ENCODE assay signal across 14 cellular contexts in the genomic region with DNA sequence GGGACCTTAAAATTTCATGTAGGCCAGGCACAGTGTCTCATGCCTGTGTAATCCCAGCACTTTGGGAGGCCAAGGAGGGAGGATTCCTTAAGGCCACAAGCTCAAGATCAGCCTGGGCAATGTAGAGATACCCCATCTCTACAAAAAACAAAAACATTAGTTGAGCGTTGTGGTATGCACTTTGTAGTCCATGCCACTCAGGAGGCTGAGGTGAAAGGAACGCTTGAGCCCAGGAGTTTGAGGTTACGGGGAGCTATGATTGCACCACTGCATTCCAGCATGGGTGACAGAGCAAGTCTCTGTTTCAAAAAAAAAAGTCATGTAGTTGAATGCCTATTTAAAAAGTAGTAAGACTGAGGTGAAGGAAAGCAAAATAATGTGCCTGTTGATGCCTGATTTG.
DNase-seq lines count a peak whose midpoint lies in the region; ATAC-seq and TF ChIP-seq lines count a peak whose summit lies in the region.
"Had no signal": no experiment of that assay in that cellular context is flagged by ENCODE, and none has a peak within 500 bp of the region (broad histone marks: within the 10 kb centered on the region; RNA-seq: fewer than 3 reads in every experiment).

No MANE protein-coding gene starts in this region.

- peak overlapping the region; percentile 32 for H2BK5ac ChIP-seq in IMR-90 (ENCODE audit: low read depth, low read length, poor library complexity, severe bottlenecking)
- H2BK5ac ChIP-seq in mesenchymal stem cell (ENCODE audit: low read depth, low read length, poor library complexity, severe bottlenecking), result no peak overlapping the region

- TF ChIP-seq RAD21 in IMR-90 (IDR thresholded peaks at IDR 0.05; ENCODE audit: low read length), result no peak

- 0 out of 2 replicates have a peak, but pooled peaks cover 3% of the 10 kb centered on the region for H3K9me1 ChIP-seq in IMR-90 (ENCODE audit: insufficient read depth, low read length)

- H3K79me1 ChIP-seq in IMR-90 (ENCODE audit: low read depth in 1 of 2, low read length in 2 of 2) (no peaks in the 10 kb centered on the region), mesenchymal stem cell (replicated peaks; ENCODE audit: low read length, poor library complexity, severe bottlenecking) (no peaks in the 10 kb centered on the region)

- H3F3A ChIP-seq in GM23248 (ENCODE audit: insufficient read depth), result no peaks in the 10 kb centered on the region

- H2BK20ac ChIP-seq in IMR-90 (ENCODE audit: low read depth, low read length), result peak overlapping the region; percentile 70; the same call in 1 of the 2 replicates

- dilution Hi-C loops in IMR-90 (cut with HindIII; ENCODE audit: low sequenced_read_pairs, unreplicated experiment) (no loop called here), mammary epithelial cell (cut with HindIII; ENCODE audit: low sequenced_read_pairs) (no loop called here)

- DNase-seq in GM23248 (peak; percentile 18), IMR-90 (peak; percentile 15), mammary epithelial cell (peak; percentile 64), mesenchymal stem cell (peak; percentile 34), HEK293T (ENCODE audit: extremely low spot score) (no peak)
- DNase-seq: COR-L47; NCI-H2029; NCI-H2171; NCI-H446; NCI-H69; NK-92 treated with Interleukin-12 subunit alpha and Interleukin-12 subunit beta, amount 100 ng/mL, for 24 hours had no signal

- ATAC-seq in IMR-90 (ENCODE audit: low read depth) (no peak), GM21381 (IDR thresholded peaks at IDR 0.05; ENCODE audit: unreplicated experiment) (no peak), GM18511 (IDR thresholded peaks at IDR 0.05; ENCODE audit: unreplicated experiment) (no peak)
- ATAC-seq: GM23338 had no signal

- H3K9me3 ChIP-seq in GM23248 (ENCODE audit: low read depth) (no peaks in the 10 kb centered on the region), IMR-90 (ENCODE audit: control insufficient read depth, insufficient read depth, low read length) (no peaks in the 10 kb centered on the region), mammary epithelial cell (replicated peaks; ENCODE audit: insufficient read depth, low read length) (no peaks in the 10 kb centered on the region), mesenchymal stem cell (ENCODE audit: control insufficient read depth, low read length) (no peaks in the 10 kb centered on the region)

- H3K56ac ChIP-seq in IMR-90 (ENCODE audit: extremely low read depth, insufficient read depth, low read length), result no peak overlapping the region

- in situ Hi-C loops in GM23248 (cut with MboI), result no loop called here
- in situ Hi-C loops in IMR-90 (cut with MboI; ENCODE audit: low sequenced_read_pairs), result no loop called here
- in situ Hi-C loops in mammary epithelial cell (cut with MboI; ENCODE audit: low sequenced_read_pairs in 2 of 2), result no loop called here

- H4K20me1 ChIP-seq in GM23248 (ENCODE audit: insufficient read depth) (no peaks in the 10 kb centered on the region), IMR-90 (ENCODE audit: insufficient read depth, low read length) (no peaks in the 10 kb centered on the region), mammary epithelial cell (ENCODE audit: insufficient read depth, low read length) (no peaks in the 10 kb centered on the region)

- no TSS peak for BruUV-seq in IMR-90 (replicated peaks; lab: Mats Ljungman, UMichigan)
- no TSS peak for BruUV-seq in mammary epithelial cell (replicated peaks; lab: Mats Ljungman, UMichigan)

- no peaks in the 10 kb centered on the region for H3K27me3 ChIP-seq in GM23248 (replicated peaks; ENCODE audit: insufficient read depth)
- no peaks in the 10 kb centered on the region for H3K27me3 ChIP-seq in IMR-90 (ENCODE audit: control insufficient read depth, insufficient read depth, low read length)
- peaks cover 2% of the 10 kb centered on the region for H3K27me3 ChIP-seq in mammary epithelial cell (ENCODE audit: insufficient read depth, low read length)
- H3K27me3 ChIP-seq in mesenchymal stem cell (ENCODE audit: control insufficient read depth in 1 of 2, insufficient read depth in 1 of 2, low read length in 2 of 2), result no peaks in the 10 kb centered on the region

- TF ChIP-seq POLR2A in IMR-90 (IDR thresholded peaks at IDR 0.05; ENCODE audit: low read depth, low read length), result no peak

- H3K4me3 ChIP-seq in GM23248 (no peak overlapping the region), IMR-90 (ENCODE audit: insufficient read depth, low read depth, low read length) (no peak overlapping the region), mammary epithelial cell (replicated peaks in 1 of 3; ENCODE audit: insufficient read depth in 1 of 3, low read depth in 2 of 3, low read length in 3 of 3) (no peak overlapping the region), mesenchymal stem cell (ENCODE audit: insufficient read depth in 1 of 2, low read depth in 1 of 2, low read length in 2 of 2) (no peak overlapping the region)
- H3K4me3 ChIP-seq: GM23338 had no signal

- no peak overlapping the region for H2AFZ ChIP-seq in GM23248
- H2AFZ ChIP-seq in IMR-90 (replicated peaks; ENCODE audit: low read length, poor library complexity), result no peak overlapping the region
- H2AFZ ChIP-seq in mammary epithelial cell (ENCODE audit: low read depth, low read length), result no peak overlapping the region
- no peak overlapping the region for H2AFZ ChIP-seq in mesenchymal stem cell (ENCODE audit: low read depth, low read length)
- H2AFZ ChIP-seq: GM23338 had no signal

- CTCF ChIA-PET in IMR-90 (lab: Yijun Ruan, JAX) (interaction anchor here (0.8 kb wide), 1 partner anchor 23 kb away, joined by 3 read pairs; no protein-coding TSS in a partner anchor), mammary epithelial cell (lab: Charles Lee; ENCODE audit: low non-redundant PET) (no interaction called here), HEK293T (lab: Yijun Ruan, JAX) (no interaction called here)

- H4K91ac ChIP-seq in IMR-90 (ENCODE audit: insufficient read depth, low read depth, low read length), result no peak overlapping the region
- H4K91ac ChIP-seq in mesenchymal stem cell (ENCODE audit: low read length), result no peak overlapping the region

- H3K27ac ChIP-seq in GM23248 (no peak overlapping the region), IMR-90 (ENCODE audit: insufficient read depth, low read length) (no peak overlapping the region), mammary epithelial cell (ENCODE audit: insufficient read depth, low read depth, low read length) (no peak overlapping the region), mesenchymal stem cell (ENCODE audit: low read length, poor library complexity, severe bottlenecking) (no peak overlapping the region)

- H2BK15ac ChIP-seq in IMR-90 (ENCODE audit: low read depth, low read length), result no peak overlapping the region
- no peak overlapping the region for H2BK15ac ChIP-seq in mesenchymal stem cell (ENCODE audit: low read depth, poor library complexity, severe bottlenecking)

- no peak overlapping the region for H2AK9ac ChIP-seq in IMR-90 (replicated peaks; ENCODE audit: low read depth, low read length, poor library complexity)

- no peak overlapping the region for H2BK12ac ChIP-seq in mesenchymal stem cell (ENCODE audit: low read length in 2 of 2)

- TF ChIP-seq CTCF in IMR-90 (conservative IDR thresholded peaks at IDR 0.05; ENCODE audit: low read depth, low read length) (no peak), mammary epithelial cell (conservative IDR thresholded peaks at IDR 0.05 in 1 of 2, IDR thresholded peaks at IDR 0.05 in 1 of 2; ENCODE audit: extremely low read depth in 1 of 2, insufficient read depth in 1 of 2, low read depth in 1 of 2, low read length in 2 of 2) (no peak)

- H3K79me2 ChIP-seq in GM23248 (ENCODE audit: insufficient read depth), result no peaks in the 10 kb centered on the region
- no peaks in the 10 kb centered on the region for H3K79me2 ChIP-seq in mammary epithelial cell (ENCODE audit: insufficient read depth, low read length)

- H3K9ac ChIP-seq in GM23248 (no peak overlapping the region), IMR-90 (ENCODE audit: low read depth, low read length) (no peak overlapping the region), mammary epithelial cell (ENCODE audit: insufficient read depth, low read length) (no peak overlapping the region), mesenchymal stem cell (ENCODE audit: low read length) (no peak overlapping the region)

- H2BK120ac ChIP-seq in IMR-90 (ENCODE audit: low read depth, low read length) (no peak overlapping the region), mesenchymal stem cell (ENCODE audit: low read depth, low read length) (no peak overlapping the region)

- POLR2A ChIA-PET in IMR-90 (lab: Charles Lee; ENCODE audit: unreplicated experiment), result no interaction called here
- POLR2A ChIA-PET in HEK293T (lab: Yijun Ruan, JAX), result no interaction called here

- H3K36me3 ChIP-seq in GM23248 (ENCODE audit: low read depth) (no peaks in the 10 kb centered on the region), IMR-90 (ENCODE audit: control insufficient read depth, insufficient read depth, low read length) (no peaks in the 10 kb centered on the region), mammary epithelial cell (ENCODE audit: insufficient read depth, low read length) (no peaks in the 10 kb centered on the region), mesenchymal stem cell (ENCODE audit: control insufficient read depth in 1 of 2, insufficient read depth in 2 of 2, low read depth in 1 of 2, low read length in 2 of 2) (no peaks in the 10 kb centered on the region)

- H3K14ac ChIP-seq in IMR-90 (replicated peaks; ENCODE audit: low read depth, low read length) (0 out of 2 replicates have a peak overlapping the region, but pooled peaks have one; percentile 37), mesenchymal stem cell (ENCODE audit: low read length in 2 of 2) (no peak overlapping the region)

- H3K4ac ChIP-seq in IMR-90 (ENCODE audit: low read depth, low read length) (no peak overlapping the region), mesenchymal stem cell (ENCODE audit: low read depth in 1 of 2, low read length in 2 of 2) (no peak overlapping the region)

- no peaks in the 10 kb centered on the region for H3K9me2 ChIP-seq in GM23248 (ENCODE audit: insufficient read depth)

- WGBS in GM23248 (ENCODE audit: low coverage in 1 of 2, low lambda C conversion rate in 2 of 2, missing lambda C conversion rate in 2 of 2), 2 experiments, result 30 to 35% methylated on average over 3 of the region's 3 CpGs
- WGBS in IMR-90 (ENCODE audit: extremely low coverage in 2 of 2, insufficient read length in 1 of 2), 2 experiments, result 100% methylated on average over 2 of the region's 3 CpGs; no CpG with 5 or more reads in 1 of the 2 experiments
- WGBS in mammary epithelial cell (ENCODE audit: low coverage, missing lambda C conversion rate), result 78% methylated on average over 3 of the region's 3 CpGs
- 81% methylated on average over 3 of the region's 3 CpGs for WGBS in mesenchymal stem cell

- peak overlapping the region; percentile 40; the same call in 1 of the 2 replicates for H3K23ac ChIP-seq in IMR-90 (ENCODE audit: low read depth, low read length)
- no peak overlapping the region for H3K23ac ChIP-seq in mesenchymal stem cell (ENCODE audit: low read length in 2 of 2)

- H2AK5ac ChIP-seq in IMR-90 (ENCODE audit: low read depth, low read length), result no peak overlapping the region
- H2AK5ac ChIP-seq in mesenchymal stem cell (ENCODE audit: low read length, severe bottlenecking), result no peak overlapping the region

- intact Hi-C loops in IMR-90 (cut with micrococcal nuclease), result no loop called here
- intact Hi-C loops in mammary epithelial cell (cut with micrococcal nuclease), result no loop called here

- H4K5ac ChIP-seq in IMR-90 (ENCODE audit: low read depth, low read length), result no peak overlapping the region

- H3K18ac ChIP-seq in IMR-90 (ENCODE audit: low read depth, low read length) (no peak overlapping the region), mesenchymal stem cell (ENCODE audit: low read depth in 1 of 2, low read length in 2 of 2) (no peak overlapping the region)

- H3K4me2 ChIP-seq in GM23248 (ENCODE audit: unreplicated experiment) (no peak overlapping the region), IMR-90 (ENCODE audit: low read depth, low read length) (no peak overlapping the region), mammary epithelial cell (ENCODE audit: insufficient read depth, low read depth, low read length) (no peak overlapping the region), mesenchymal stem cell (ENCODE audit: low read length, poor library complexity, severe bottlenecking) (no peak overlapping the region)
- H3K4me2 ChIP-seq: GM23338 had no signal

- H4K8ac ChIP-seq in IMR-90 (ENCODE audit: low read depth in 2 of 2, low read length in 2 of 2), result no peak overlapping the region; a peak in 1 of 4 replicates
- H4K8ac ChIP-seq in mesenchymal stem cell (ENCODE audit: low read length), result no peak overlapping the region

- no peaks in the 10 kb centered on the region for H3K4me1 ChIP-seq in GM23248 (ENCODE audit: insufficient read depth)
- H3K4me1 ChIP-seq in IMR-90 (ENCODE audit: control insufficient read depth, insufficient read depth, low read length), result no peaks in the 10 kb centered on the region
- H3K4me1 ChIP-seq in mammary epithelial cell (ENCODE audit: insufficient read depth, low read length), result no peaks in the 10 kb centered on the region
- H3K4me1 ChIP-seq in mesenchymal stem cell (ENCODE audit: control insufficient read depth, insufficient read depth, low read depth, low read length), result peaks cover 2% of the 10 kb centered on the region
